In the genomic region with DNA sequence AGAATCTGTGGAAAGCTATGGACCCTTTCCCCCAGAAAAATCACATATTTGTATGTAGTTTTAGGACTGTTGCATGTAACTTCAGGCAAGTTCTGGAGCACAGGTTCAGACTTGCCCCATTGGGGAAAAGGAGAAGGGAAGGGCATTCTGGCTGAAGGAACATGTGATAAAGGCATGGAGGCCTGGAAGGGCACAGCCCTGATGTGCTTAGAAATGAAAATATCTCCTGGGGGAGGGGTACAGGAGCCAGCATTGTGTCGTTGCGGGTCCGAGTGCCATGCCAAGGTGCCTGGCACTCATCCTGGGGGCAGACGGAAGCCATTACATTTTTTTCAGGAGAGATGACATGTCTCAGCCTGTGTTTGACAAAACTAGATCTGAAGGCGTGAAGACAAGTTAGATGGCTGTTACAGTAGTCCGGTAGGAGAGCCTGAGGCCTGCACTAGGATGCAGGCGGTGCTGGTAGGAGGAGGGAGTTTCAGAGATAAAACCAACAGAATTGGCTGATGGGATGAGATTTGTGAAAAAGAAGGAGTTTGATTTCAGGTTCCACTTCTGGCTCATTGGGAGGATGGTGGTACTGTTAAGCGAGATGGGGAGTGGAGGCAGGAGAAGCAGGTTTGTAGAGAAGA, we compare ENCODE assay signal across 3 cellular contexts.
TF ChIP-seq lines count a peak whose summit lies in the region.

No MANE protein-coding gene starts in this region.

TF ChIP-seq in SK-N-SH, 30 proteins besides CTCF, POLR2A, EP300 and RAD21:
- TF ChIP-seq MXI1 (IDR thresholded peaks at IDR 0.05; ENCODE audit: low read depth, low read length) (no peak), USF2 (IDR thresholded peaks at IDR 0.05; ENCODE audit: borderline replicate concordance, low read depth, low read length) (no peak)

TF ChIP-seq in SK-N-SH treated with all-trans-retinoic acid at 6 μM for 48 hours, 23 proteins besides CTCF, POLR2A, EP300 and RAD21:
- no peak for TF ChIP-seq ZNF70 (CRISPR knock-in tag; IDR thresholded peaks at IDR 0.05)
- no peak for TF ChIP-seq RARB (CRISPR knock-in tag; IDR thresholded peaks at IDR 0.05)
- TF ChIP-seq, protein P1, sequence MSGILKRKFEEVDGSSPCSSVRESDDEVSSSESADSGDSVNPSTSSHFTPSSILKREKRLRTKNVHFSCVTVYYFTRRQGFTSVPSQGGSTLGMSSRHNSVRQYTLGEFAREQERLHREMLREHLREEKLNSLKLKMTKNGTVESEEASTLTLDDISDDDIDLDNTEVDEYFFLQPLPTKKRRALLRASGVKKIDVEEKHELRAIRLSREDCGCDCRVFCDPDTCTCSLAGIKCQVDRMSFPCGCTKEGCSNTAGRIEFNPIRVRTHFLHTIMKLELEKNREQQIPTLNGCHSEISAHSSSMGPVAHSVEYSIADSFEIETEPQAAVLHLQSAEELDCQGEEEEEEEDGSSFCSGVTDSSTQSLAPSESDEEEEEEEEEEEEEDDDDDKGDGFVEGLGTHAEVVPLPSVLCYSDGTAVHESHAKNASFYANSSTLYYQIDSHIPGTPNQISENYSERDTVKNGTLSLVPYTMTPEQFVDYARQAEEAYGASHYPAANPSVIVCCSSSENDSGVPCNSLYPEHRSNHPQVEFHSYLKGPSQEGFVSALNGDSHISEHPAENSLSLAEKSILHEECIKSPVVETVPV (CRISPR knock-in tag; IDR thresholded peaks at IDR 0.05), result no peak
- TF ChIP-seq, protein P2, sequence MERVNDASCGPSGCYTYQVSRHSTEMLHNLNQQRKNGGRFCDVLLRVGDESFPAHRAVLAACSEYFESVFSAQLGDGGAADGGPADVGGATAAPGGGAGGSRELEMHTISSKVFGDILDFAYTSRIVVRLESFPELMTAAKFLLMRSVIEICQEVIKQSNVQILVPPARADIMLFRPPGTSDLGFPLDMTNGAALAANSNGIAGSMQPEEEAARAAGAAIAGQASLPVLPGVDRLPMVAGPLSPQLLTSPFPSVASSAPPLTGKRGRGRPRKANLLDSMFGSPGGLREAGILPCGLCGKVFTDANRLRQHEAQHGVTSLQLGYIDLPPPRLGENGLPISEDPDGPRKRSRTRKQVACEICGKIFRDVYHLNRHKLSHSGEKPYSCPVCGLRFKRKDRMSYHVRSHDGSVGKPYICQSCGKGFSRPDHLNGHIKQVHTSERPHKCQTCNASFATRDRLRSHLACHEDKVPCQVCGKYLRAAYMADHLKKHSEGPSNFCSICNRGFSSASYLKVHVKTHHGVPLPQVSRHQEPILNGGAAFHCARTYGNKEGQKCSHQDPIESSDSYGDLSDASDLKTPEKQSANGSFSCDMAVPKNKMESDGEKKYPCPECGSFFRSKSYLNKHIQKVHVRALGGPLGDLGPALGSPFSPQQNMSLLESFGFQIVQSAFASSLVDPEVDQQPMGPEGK (CRISPR knock-in tag; IDR thresholded peaks at IDR 0.05; ENCODE audit: borderline replicate concordance), result no peak
- no peak for TF ChIP-seq SNAI2 (CRISPR knock-in tag; IDR thresholded peaks at IDR 0.05)
- no peak for TF ChIP-seq BACH2 (CRISPR knock-in tag; IDR thresholded peaks at IDR 0.05; ENCODE audit: borderline replicate concordance)
- no peak for TF ChIP-seq CSDC2 (CRISPR knock-in tag; IDR thresholded peaks at IDR 0.05)
- TF ChIP-seq, protein P3, sequence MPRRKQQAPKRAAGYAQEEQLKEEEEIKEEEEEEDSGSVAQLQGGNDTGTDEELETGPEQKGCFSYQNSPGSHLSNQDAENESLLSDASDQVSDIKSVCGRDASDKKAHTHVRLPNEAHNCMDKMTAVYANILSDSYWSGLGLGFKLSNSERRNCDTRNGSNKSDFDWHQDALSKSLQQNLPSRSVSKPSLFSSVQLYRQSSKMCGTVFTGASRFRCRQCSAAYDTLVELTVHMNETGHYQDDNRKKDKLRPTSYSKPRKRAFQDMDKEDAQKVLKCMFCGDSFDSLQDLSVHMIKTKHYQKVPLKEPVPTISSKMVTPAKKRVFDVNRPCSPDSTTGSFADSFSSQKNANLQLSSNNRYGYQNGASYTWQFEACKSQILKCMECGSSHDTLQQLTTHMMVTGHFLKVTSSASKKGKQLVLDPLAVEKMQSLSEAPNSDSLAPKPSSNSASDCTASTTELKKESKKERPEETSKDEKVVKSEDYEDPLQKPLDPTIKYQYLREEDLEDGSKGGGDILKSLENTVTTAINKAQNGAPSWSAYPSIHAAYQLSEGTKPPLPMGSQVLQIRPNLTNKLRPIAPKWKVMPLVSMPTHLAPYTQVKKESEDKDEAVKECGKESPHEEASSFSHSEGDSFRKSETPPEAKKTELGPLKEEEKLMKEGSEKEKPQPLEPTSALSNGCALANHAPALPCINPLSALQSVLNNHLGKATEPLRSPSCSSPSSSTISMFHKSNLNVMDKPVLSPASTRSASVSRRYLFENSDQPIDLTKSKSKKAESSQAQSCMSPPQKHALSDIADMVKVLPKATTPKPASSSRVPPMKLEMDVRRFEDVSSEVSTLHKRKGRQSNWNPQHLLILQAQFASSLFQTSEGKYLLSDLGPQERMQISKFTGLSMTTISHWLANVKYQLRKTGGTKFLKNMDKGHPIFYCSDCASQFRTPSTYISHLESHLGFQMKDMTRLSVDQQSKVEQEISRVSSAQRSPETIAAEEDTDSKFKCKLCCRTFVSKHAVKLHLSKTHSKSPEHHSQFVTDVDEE (CRISPR knock-in tag; IDR thresholded peaks at IDR 0.05), result no peak
- no peak for TF ChIP-seq PPARA (CRISPR knock-in tag; IDR thresholded peaks at IDR 0.05; ENCODE audit: borderline replicate concordance)
- TF ChIP-seq ARNTL (CRISPR knock-in tag; IDR thresholded peaks at IDR 0.05; ENCODE audit: borderline replicate concordance, low read depth), result no peak
- no peak for TF ChIP-seq ZC3H10 (CRISPR knock-in tag; IDR thresholded peaks at IDR 0.05)

TF ChIP-seq in H1, 55 proteins besides CTCF, POLR2A, EP300 and RAD21:
- TF ChIP-seq ZNF274 (IDR thresholded peaks at IDR 0.05; ENCODE audit: borderline replicate concordance, extremely low read depth, low read length) (no peak), CTBP2 (IDR thresholded peaks at IDR 0.05; ENCODE audit: borderline replicate concordance, insufficient read depth, insufficient read length, low read length) (no peak), KDM4A (IDR thresholded peaks at IDR 0.05; ENCODE audit: low read depth, low read length, severe bottlenecking) (no peak), SP2 (IDR thresholded peaks at IDR 0.05; ENCODE audit: low read length) (no peak), SRF (IDR thresholded peaks at IDR 0.05; ENCODE audit: low read depth, low read length) (no peak), NRF1 (IDR thresholded peaks at IDR 0.05; ENCODE audit: low read depth, low read length) (no peak), RFX5 (IDR thresholded peaks at IDR 0.05; ENCODE audit: borderline replicate concordance, low read depth, low read length) (no peak), CHD7 (IDR thresholded peaks at IDR 0.05; ENCODE audit: insufficient replicate concordance, low read length) (no peak), KDM5A (IDR thresholded peaks at IDR 0.05; ENCODE audit: low read length) (no peak), SIN3A (conservative IDR thresholded peaks at IDR 0.05 in 1 of 2, IDR thresholded peaks at IDR 0.05 in 1 of 2; ENCODE audit: low read depth in 1 of 2, low read length in 2 of 2) (no peak), SIX5 (IDR thresholded peaks at IDR 0.05; ENCODE audit: low read depth, low read length) (no peak), MAFK (IDR thresholded peaks at IDR 0.05; ENCODE audit: low read depth, low read length) (no peak), RNF2 (IDR thresholded peaks at IDR 0.05; ENCODE audit: borderline replicate concordance, low read depth, low read length, missing control alignments, poor library complexity, severe bottlenecking) (no peak)
